ENCODE assay signal across 20 cellular contexts in genomic region chr11:93704237-93704636, GRCh38. TPM values are rescaled to one million over a fixed set of nuclear protein-coding genes. Genes with fewer than 3 reads are reported as not detected.
DNase-seq lines count a peak whose midpoint lies in the region; ATAC-seq and TF ChIP-seq lines count a peak whose summit lies in the region.
"Had no signal": no experiment of that assay in that cellular context is flagged by ENCODE, and none has a peak within 500 bp of the region (broad histone marks: within the 10 kb centered on the region; RNA-seq: fewer than 3 reads in every experiment).

No MANE protein-coding gene starts in this region.

- in situ Hi-C loops in brain microvascular endothelial cell (cut with HindIII; ENCODE audit: low pct_ligation_motif_present, low sequenced_read_pairs) = no loop called here

- no peaks in the 10 kb centered on the region for H4K20me1 ChIP-seq in Karpas-422 (ENCODE audit: insufficient read depth, low read depth, low read length)

- no peak overlapping the region for H3K9ac ChIP-seq in Karpas-422 (ENCODE audit: low read length)

- H3K27me3 ChIP-seq in Karpas-422 (ENCODE audit: low read length) (no peaks in the 10 kb centered on the region), brain microvascular endothelial cell (replicated peaks) (no peaks in the 10 kb centered on the region)
- H3K27me3 ChIP-seq: cardiac muscle cell, stomach, upper lobe of right lung had no signal

- H3K27me3 Mint-ChIP-seq in activated naive CD4-positive, alpha-beta T cell treated with anti-CD3 and anti-CD28 coated beads, Interleukin-2, amount 10 ng/mL, durations not matched to agents 7 days and 5 days = no peaks in the 10 kb centered on the region
- H3K27me3 Mint-ChIP-seq: CD8-positive, alpha-beta memory T cell; T-cell had no signal

- no peak overlapping the region for H2AFZ ChIP-seq in Karpas-422 (ENCODE audit: low read length)

- H3K27ac ChIP-seq in Karpas-422 (ENCODE audit: low read length) (no peak overlapping the region), brain microvascular endothelial cell (no peak overlapping the region)
- H3K27ac ChIP-seq: cardiac muscle cell, stomach, upper lobe of right lung had no signal

- peaks cover 6% of the 10 kb centered on the region for H3K9me3 Mint-ChIP-seq in activated naive CD4-positive, alpha-beta T cell treated with anti-CD3 and anti-CD28 coated beads, Interleukin-2, amount 10 ng/mL, durations not matched to agents 7 days and 5 days
- H3K9me3 Mint-ChIP-seq: immature natural killer cell had no signal

- no peaks in the 10 kb centered on the region for H3K4me1 Mint-ChIP-seq in activated naive CD4-positive, alpha-beta T cell treated with anti-CD3 and anti-CD28 coated beads, Interleukin-2, amount 10 ng/mL, durations not matched to agents 7 days and 5 days
- H3K4me1 Mint-ChIP-seq: immature natural killer cell had no signal

- H3K4me1 ChIP-seq in Karpas-422 (ENCODE audit: low read length) (no peaks in the 10 kb centered on the region), mucosa of descending colon (ENCODE audit: low read depth) (no peaks in the 10 kb centered on the region)
- H3K4me1 ChIP-seq: stomach, upper lobe of right lung had no signal

- H3K4me3 ChIP-seq in Karpas-422 (ENCODE audit: low read length) (no peak overlapping the region), brain microvascular endothelial cell (ENCODE audit: low read depth, low read length) (no peak overlapping the region), retinal pigment epithelial cell (ENCODE audit: low read length) (no peak overlapping the region), mucosa of descending colon (no peak overlapping the region)
- H3K4me3 ChIP-seq: cardiac muscle cell, stomach, upper lobe of right lung had no signal

- H3K36me3 ChIP-seq in Karpas-422 (ENCODE audit: insufficient read depth, low read length) (peaks cover 87% of the 10 kb centered on the region), brain microvascular endothelial cell (replicated peaks) (peaks cover 20% of the 10 kb centered on the region), mucosa of descending colon (ENCODE audit: low read depth) (no peaks in the 10 kb centered on the region)

- intact Hi-C loops in mucosa of descending colon (cut with DNase I, micrococcal nuclease) = no loop called here

- no peaks in the 10 kb centered on the region for H3K9me2 ChIP-seq in Karpas-422 (replicated peaks; ENCODE audit: insufficient read depth, low read length)

- no peak overlapping the region for H3K4me2 ChIP-seq in Karpas-422 (ENCODE audit: low read depth, low read length, poor library complexity, severe bottlenecking)

- H3K36me3 Mint-ChIP-seq in activated naive CD4-positive, alpha-beta T cell treated with anti-CD3 and anti-CD28 coated beads, Interleukin-2, amount 10 ng/mL, durations not matched to agents 7 days and 5 days = peaks cover 70% of the 10 kb centered on the region

- no peak overlapping the region for H3K4me3 Mint-ChIP-seq in activated naive CD4-positive, alpha-beta T cell treated with anti-CD3 and anti-CD28 coated beads, Interleukin-2, amount 10 ng/mL, durations not matched to agents 7 days and 5 days
- H3K4me3 Mint-ChIP-seq: CD8-positive, alpha-beta memory T cell; immature natural killer cell; T-cell had no signal

- H3K79me2 ChIP-seq in Karpas-422 (ENCODE audit: low read length) = peaks cover 76% of the 10 kb centered on the region

- H3K9me3 ChIP-seq in Karpas-422 (ENCODE audit: low read length) (peaks cover 10% of the 10 kb centered on the region), mucosa of descending colon (peaks cover 6% of the 10 kb centered on the region)

- CTCF ChIA-PET in activated naive CD4-positive, alpha-beta T cell treated with anti-CD3 and anti-CD28 coated beads, Interleukin-2, amount 10 ng/mL, durations not matched to agents 7 days and 5 days (lab: Charles Lee) = no interaction called here

- ATAC-seq in HG03045 (IDR thresholded peaks at IDR 0.05; ENCODE audit: unreplicated experiment) (no peak), mucosa of descending colon (no peak)
- ATAC-seq: sciatic nerve, T-cell, upper lobe of right lung had no signal

- peak; percentile 26 for DNase-seq in activated naive CD4-positive, alpha-beta T cell treated with anti-CD3 and anti-CD28 coated beads, Interleukin-2, amount 10 ng/mL, durations not matched to agents 7 days and 5 days
- DNase-seq in activated naive CD4-positive, alpha-beta T cell treated with Interleukin-2 at 50 U/mL for 16 hours = no peak
- DNase-seq in Karpas-422 (peak; percentile 63), brain microvascular endothelial cell (no peak), retinal pigment epithelial cell (ENCODE audit: low read depth) (no peak), DMS153 (lab: John Stamatoyannopoulos, UW) (no peak), mucosa of descending colon (no peak)
- DNase-seq: CD8-positive, alpha-beta memory T cell; immature natural killer cell; MM.1S; NCI-H2029; NCI-H510A; occipital lobe; Right ventricle myocardium superior; stomach; T-cell; upper lobe of right lung had no signal

- TF ChIP-seq CTCF in brain microvascular endothelial cell (IDR thresholded peaks at IDR 0.05; ENCODE audit: low read depth, low read length, missing control alignments) = peak; percentile 30
- peak; percentile 12 for TF ChIP-seq CTCF in retinal pigment epithelial cell (conservative IDR thresholded peaks at IDR 0.05; ENCODE audit: low read depth, low read length)
- no peak for TF ChIP-seq CTCF in mucosa of descending colon (IDR thresholded peaks at IDR 0.05)

- H3K27ac Mint-ChIP-seq in activated naive CD4-positive, alpha-beta T cell treated with anti-CD3 and anti-CD28 coated beads, Interleukin-2, amount 10 ng/mL, durations not matched to agents 7 days and 5 days = no peak overlapping the region
- H3K27ac Mint-ChIP-seq: immature natural killer cell, T-cell had no signal

RNA-seq across cellular contexts. Expression of gene TAF1D, which starts 37.1 kb away (rescaled TPM):
- total RNA-seq in Karpas-422 (2014; rRNA removed; shearing (Covaris generic); ENCODE audit: low replicate concordance) = 289 and 429 TPM in 2 replicates
- 10 to 100 TPM; 64.7 to 85.2 (median 84.0) TPM for total RNA-seq in mucosa of descending colon

RNA-seq across cellular contexts. Expression of gene C11orf54, which starts 37.2 kb away (rescaled TPM):
- total RNA-seq in Karpas-422 (2014; rRNA removed; shearing (Covaris generic); ENCODE audit: low replicate concordance) = 44.0 and 81.4 TPM in 2 replicates
- total RNA-seq in mucosa of descending colon = 10 to 100 TPM; 42.8 to 96.0 (median 48.0) TPM

RNA-seq across cellular contexts. Expression of gene CEP295, which starts 42.8 kb away (rescaled TPM):
- 43.3 and 96.8 TPM in 2 replicates for total RNA-seq in Karpas-422 (2014; rRNA removed; shearing (Covaris generic); ENCODE audit: low replicate concordance)
- total RNA-seq in mucosa of descending colon = 10 to 100 TPM in 2 of 3 donors, 1 to 10 TPM in 1; 9.5 to 11.4 (median 10.2) TPM

Comparison
In these comparisons a context has a peak if more than half of its experiments do, and no peak if none do; other contexts are left out.
1. DNase-seq: peak in activated naive CD4-positive, alpha-beta T cell treated with anti-CD3 and anti-CD28 coated beads, Interleukin-2, amount 10 ng/mL, durations not matched to agents 7 days and 5 days (single experiment) and Karpas-422 (single experiment); none in activated naive CD4-positive, alpha-beta T cell treated with Interleukin-2 at 50 U/mL for 16 hours (single experiment), brain microvascular endothelial cell (single experiment), retinal pigment epithelial cell (single experiment), DMS153 (single experiment) and mucosa of descending colon (0 of 3).